Comparison of ENCODE assay signal across 1 cellular context in genomic region chr3:58049143-58049785, GRCh38.
TF ChIP-seq lines count a peak whose summit lies in the region.

No MANE protein-coding gene starts in this region.

TF ChIP-seq in H1, 55 proteins besides CTCF, POLR2A, EP300 and RAD21 (continued from another document):
- no peak for TF ChIP-seq CHD7 (IDR thresholded peaks at IDR 0.05; ENCODE audit: insufficient replicate concordance, low read length)
- TF ChIP-seq, protein P1, sequence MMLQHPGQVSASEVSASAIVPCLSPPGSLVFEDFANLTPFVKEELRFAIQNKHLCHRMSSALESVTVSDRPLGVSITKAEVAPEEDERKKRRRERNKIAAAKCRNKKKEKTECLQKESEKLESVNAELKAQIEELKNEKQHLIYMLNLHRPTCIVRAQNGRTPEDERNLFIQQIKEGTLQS (IDR thresholded peaks at IDR 0.05; ENCODE audit: insufficient read depth, low read depth, low read length): peak; percentile 61; the same call in 1 of the 2 replicates
- TF ChIP-seq NRF1 (IDR thresholded peaks at IDR 0.05; ENCODE audit: low read depth, low read length): no peak
- TF ChIP-seq TCF12 (IDR thresholded peaks at IDR 0.05; ENCODE audit: low read depth, low read length): no peak
- no peak for TF ChIP-seq NANOG (IDR thresholded peaks at IDR 0.05; ENCODE audit: insufficient read depth, low read depth, low read length, poor library complexity, severe bottlenecking)
- no peak for TF ChIP-seq SRF (IDR thresholded peaks at IDR 0.05; ENCODE audit: low read depth, low read length)
- peak; percentile 82 for TF ChIP-seq TEAD4 (IDR thresholded peaks at IDR 0.05; ENCODE audit: low read depth, low read length)
- TF ChIP-seq ZNF274 (IDR thresholded peaks at IDR 0.05; ENCODE audit: borderline replicate concordance, extremely low read depth, low read length): no peak
- no peak for TF ChIP-seq BRCA1 (IDR thresholded peaks at IDR 0.05; ENCODE audit: low read depth, low read length)
- 0 out of 2 replicates have a peak, but pooled peaks have one; percentile 22 for TF ChIP-seq TAF1 (IDR thresholded peaks at IDR 0.05; ENCODE audit: low read depth, low read length)
- TF ChIP-seq CBX5 (IDR thresholded peaks at IDR 0.05; ENCODE audit: low read depth, low read length): no peak
- TF ChIP-seq SP1 (IDR thresholded peaks at IDR 0.05; ENCODE audit: low read depth, low read length): peak; percentile 54; the same call in 1 of the 2 replicates
- no peak for TF ChIP-seq SUZ12 (IDR thresholded peaks at IDR 0.05; ENCODE audit: low read length)
- no peak for TF ChIP-seq MAFK (IDR thresholded peaks at IDR 0.05; ENCODE audit: low read depth, low read length)
- TF ChIP-seq KDM1A (IDR thresholded peaks at IDR 0.05; ENCODE audit: borderline replicate concordance, low read length): no peak
- TF ChIP-seq HDAC2 (IDR thresholded peaks at IDR 0.05; ENCODE audit: borderline replicate concordance in 1 of 2, low read depth in 2 of 2, low read length in 2 of 2): no peak
- peak; percentile 34; the same call in 1 of the 2 replicates for TF ChIP-seq CEBPB (IDR thresholded peaks at IDR 0.05; ENCODE audit: low read depth, low read length)
- peak; percentile 32; the same call in 1 of the 2 replicates for TF ChIP-seq YY1 (IDR thresholded peaks at IDR 0.05; ENCODE audit: low read depth, low read length)
- TF ChIP-seq SP2 (IDR thresholded peaks at IDR 0.05; ENCODE audit: low read length): no peak
- no peak for TF ChIP-seq SIRT6 (IDR thresholded peaks at IDR 0.05; ENCODE audit: low read length)
- TF ChIP-seq CREB1 (IDR thresholded peaks at IDR 0.05): peak; percentile 79
- no peak for TF ChIP-seq KDM5A (IDR thresholded peaks at IDR 0.05; ENCODE audit: low read length)
- TF ChIP-seq EGR1 (IDR thresholded peaks at IDR 0.05; ENCODE audit: borderline replicate concordance, low read depth, low read length): no peak
- TF ChIP-seq EZH2 (IDR thresholded peaks at IDR 0.05; ENCODE audit: low read depth, low read length, severe bottlenecking): no peak
- TF ChIP-seq, protein P2, sequence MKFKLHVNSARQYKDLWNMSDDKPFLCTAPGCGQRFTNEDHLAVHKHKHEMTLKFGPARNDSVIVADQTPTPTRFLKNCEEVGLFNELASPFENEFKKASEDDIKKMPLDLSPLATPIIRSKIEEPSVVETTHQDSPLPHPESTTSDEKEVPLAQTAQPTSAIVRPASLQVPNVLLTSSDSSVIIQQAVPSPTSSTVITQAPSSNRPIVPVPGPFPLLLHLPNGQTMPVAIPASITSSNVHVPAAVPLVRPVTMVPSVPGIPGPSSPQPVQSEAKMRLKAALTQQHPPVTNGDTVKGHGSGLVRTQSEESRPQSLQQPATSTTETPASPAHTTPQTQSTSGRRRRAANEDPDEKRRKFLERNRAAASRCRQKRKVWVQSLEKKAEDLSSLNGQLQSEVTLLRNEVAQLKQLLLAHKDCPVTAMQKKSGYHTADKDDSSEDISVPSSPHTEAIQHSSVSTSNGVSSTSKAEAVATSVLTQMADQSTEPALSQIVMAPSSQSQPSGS (IDR thresholded peaks at IDR 0.05; ENCODE audit: low read length): peak; percentile 99
- TF ChIP-seq BCL11A (IDR thresholded peaks at IDR 0.05; ENCODE audit: low read depth in 2 of 2, low read length in 2 of 2): no peak
- TF ChIP-seq, protein P3, sequence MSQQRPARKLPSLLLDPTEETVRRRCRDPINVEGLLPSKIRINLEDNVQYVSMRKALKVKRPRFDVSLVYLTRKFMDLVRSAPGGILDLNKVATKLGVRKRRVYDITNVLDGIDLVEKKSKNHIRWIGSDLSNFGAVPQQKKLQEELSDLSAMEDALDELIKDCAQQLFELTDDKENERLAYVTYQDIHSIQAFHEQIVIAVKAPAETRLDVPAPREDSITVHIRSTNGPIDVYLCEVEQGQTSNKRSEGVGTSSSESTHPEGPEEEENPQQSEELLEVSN (IDR thresholded peaks at IDR 0.05): no peak
- TF ChIP-seq CHD1 (IDR thresholded peaks at IDR 0.05; ENCODE audit: low read depth, low read length): no peak
